ENCODE assay signal across 15 cellular contexts in the genomic region with DNA sequence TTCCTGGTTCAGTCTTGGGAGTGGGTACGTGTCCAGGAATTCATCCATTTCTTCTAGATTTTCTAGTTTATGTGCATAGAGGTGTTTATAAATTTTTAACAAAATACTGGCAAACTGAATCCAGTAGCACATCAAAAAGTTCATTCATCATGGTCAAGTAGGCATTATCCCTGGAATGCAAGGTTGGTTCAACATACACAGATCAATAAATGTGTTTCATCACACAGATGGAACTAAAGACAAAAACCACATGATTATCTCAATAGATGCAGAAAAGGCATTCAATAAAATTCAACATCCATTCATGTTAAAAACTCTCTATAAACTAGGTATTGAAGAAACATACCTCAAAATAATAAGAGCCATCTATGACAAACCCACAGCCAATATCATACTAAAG. TPM values are rescaled to one million over a fixed set of nuclear protein-coding genes. Genes with fewer than 3 reads are reported as not detected.
"Had no signal": no experiment of that assay in that cellular context is flagged by ENCODE, and none has a peak within 500 bp of the region (broad histone marks: within the 10 kb centered on the region; RNA-seq: fewer than 3 reads in every experiment).

No MANE protein-coding gene starts in this region.

RNA-seq across cellular contexts. Expression of a gene that starts 18.5 kb away (rescaled TPM):
- total RNA-seq: stomach, subcutaneous adipose tissue, temporal lobe, thoracic aorta, transverse colon, upper lobe of right lung, ureter, urinary bladder, uterus, vagina had no signal
- polyA plus RNA-seq: stomach, thymus, urinary bladder had no signal

RNA-seq across cellular contexts. Expression of a gene that starts 28.1 kb away (rescaled TPM):
- total RNA-seq: stomach, subcutaneous adipose tissue, suprapubic skin, thoracic aorta, thyroid gland, transverse colon, upper lobe of left lung, upper lobe of right lung, ureter, urinary bladder, uterus, vagina had no signal
- polyA plus RNA-seq: stomach, urinary bladder had no signal

RNA-seq across cellular contexts. Expression of a gene that starts 43.9 kb away (rescaled TPM):
- total RNA-seq: stomach, subcutaneous adipose tissue, suprapubic skin, temporal lobe, thoracic aorta, thyroid gland, tibial nerve, transverse colon, upper lobe of left lung, upper lobe of right lung, ureter, urinary bladder, uterus, vagina had no signal
- polyA plus RNA-seq: stomach, thymus, urinary bladder had no signal
